1 cellular context compared by ENCODE assay signal in genomic region chr7:128167316-128167691, GRCh38.
TF ChIP-seq lines count a peak whose summit lies in the region.

No MANE protein-coding gene starts in this region.

TF ChIP-seq in WTC11, 78 proteins besides CTCF, POLR2A, EP300 and RAD21 (continued from another document):
- TF ChIP-seq HMGXB4 (CRISPR knock-in tag; IDR thresholded peaks at IDR 0.05) (no peak), CREM (CRISPR knock-in tag; IDR thresholded peaks at IDR 0.05) (no peak)
